In genomic region chr15:99409560-99409959, GRCh38 we compare ENCODE assay signal across 9 cellular contexts.
"Had no signal": no experiment of that assay in that cellular context is flagged by ENCODE, and none has a peak within 500 bp of the region (broad histone marks: within the 10 kb centered on the region; RNA-seq: fewer than 3 reads in every experiment).

No MANE protein-coding gene starts in this region.

- H3K9me3 ChIP-seq: breast epithelium, transverse colon had no signal

- H3K27ac Mint-ChIP-seq: activated naive CD8-positive, alpha-beta T cell had no signal

- H3K27ac ChIP-seq: foreskin keratinocyte, parathyroid adenoma had no signal

- H3K9ac ChIP-seq: parathyroid adenoma had no signal

- H3K36me3 ChIP-seq: breast epithelium, transverse colon had no signal

- H3K4me3 Mint-ChIP-seq: activated naive CD8-positive, alpha-beta T cell had no signal

- H3K36me3 Mint-ChIP-seq: activated naive CD8-positive, alpha-beta T cell had no signal

- H3K4me1 ChIP-seq: foreskin keratinocyte had no signal

- H3K27me3 Mint-ChIP-seq: activated naive CD8-positive, alpha-beta T cell had no signal

- H3K27me3 ChIP-seq: breast epithelium, foreskin keratinocyte, transverse colon had no signal

- DNase-seq: activated CD4-positive, CD25-positive, alpha-beta regulatory T cell treated with anti-CD3 and anti-CD28 coated beads, Interleukin-2, amount 50 U/mL, for 72 hours; activated gamma-delta T cell; activated T-cell treated with anti-CD3 and anti-CD28 coated beads, Interleukin-2, amount 50 U/mL, for 48 hours had no signal

- H3K4me3 ChIP-seq: breast epithelium, smooth muscle cell, transverse colon had no signal
